Comparison of ENCODE assay signal across 8 cellular contexts in the genomic region with DNA sequence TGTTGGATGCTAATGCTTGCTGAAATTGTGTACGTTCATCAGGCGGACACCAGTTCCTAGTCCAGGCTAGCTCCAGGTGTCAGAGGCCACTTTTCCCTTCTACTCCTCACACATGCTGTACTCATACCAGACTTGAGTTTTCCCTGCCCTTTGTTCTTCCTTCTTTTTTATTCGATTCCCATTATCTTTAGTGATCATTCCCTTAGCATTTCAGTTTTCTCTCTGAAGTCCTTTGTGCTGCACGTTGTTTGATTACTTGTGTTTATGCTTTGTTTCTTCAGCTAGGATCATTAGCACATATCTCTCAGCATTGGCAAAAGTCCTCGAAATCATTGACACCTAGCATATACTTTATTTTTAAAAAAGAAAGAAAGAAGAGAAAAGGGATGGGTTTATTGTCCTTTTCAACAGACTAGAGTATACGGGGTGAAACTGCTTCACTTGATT. TPM values are rescaled to one million over a fixed set of nuclear protein-coding genes. Genes with fewer than 3 reads are reported as not detected.
A peak's percentile ranks its signal among the peaks of the same experiment; 100 is the strongest.
DNase-seq lines count a peak whose midpoint lies in the region; ATAC-seq and TF ChIP-seq lines count a peak whose summit lies in the region.

No MANE protein-coding gene starts in this region.

- peak overlapping the region; percentile 96 for H3K27ac Mint-ChIP-seq in activated CD4-positive, alpha-beta memory T cell treated with anti-CD3 and anti-CD28 coated beads, Interleukin-2, amount 10 ng/mL, durations not matched to agents 7 days and 5 days

- peaks cover 12% of the 10 kb centered on the region for H3K27me3 Mint-ChIP-seq in activated T-cell treated with anti-CD3 and anti-CD28 coated beads, Interleukin-2, amount 50 U/mL, for 4 hours (ENCODE audit: low read depth)
- H3K27me3 Mint-ChIP-seq in activated CD4-positive, alpha-beta memory T cell treated with anti-CD3 and anti-CD28 coated beads, Interleukin-2, amount 10 ng/mL, durations not matched to agents 7 days and 5 days = peaks cover 9% of the 10 kb centered on the region

- no peaks in the 10 kb centered on the region for H3K27me3 ChIP-seq in mesenchymal stem cell (ENCODE audit: control insufficient read depth in 1 of 2, insufficient read depth in 1 of 2, low read length in 2 of 2)
- H3K27me3 ChIP-seq in thoracic aorta (replicated peaks; ENCODE audit: insufficient read depth) = no peaks in the 10 kb centered on the region

- H2BK12ac ChIP-seq in mesenchymal stem cell (ENCODE audit: low read length in 2 of 2) = no peak overlapping the region

- CTCF ChIA-PET in activated CD4-positive, alpha-beta memory T cell treated with anti-CD3 and anti-CD28 coated beads, Interleukin-2, amount 10 ng/mL, durations not matched to agents 7 days and 5 days (lab: Charles Lee) = no interaction called here

- peaks cover 39% of the 10 kb centered on the region for H3K36me3 Mint-ChIP-seq in activated T-cell treated with anti-CD3 and anti-CD28 coated beads, Interleukin-2, amount 50 U/mL, for 4 hours (ENCODE audit: insufficient read depth)
- peaks cover 42% of the 10 kb centered on the region for H3K36me3 Mint-ChIP-seq in activated CD4-positive, alpha-beta memory T cell treated with anti-CD3 and anti-CD28 coated beads, Interleukin-2, amount 10 ng/mL, durations not matched to agents 7 days and 5 days (ENCODE audit: low read depth)

- H2BK120ac ChIP-seq in mesenchymal stem cell (ENCODE audit: low read depth, low read length) = no peak overlapping the region

- H3K23ac ChIP-seq in mesenchymal stem cell (ENCODE audit: low read length in 2 of 2) = no peak overlapping the region

- POLR2A ChIA-PET in activated CD4-positive, alpha-beta memory T cell treated with anti-CD3 and anti-CD28 coated beads, Interleukin-2, amount 10 ng/mL, durations not matched to agents 7 days and 5 days (lab: Charles Lee) = interaction anchor here (0.9 kb wide), 1 partner anchor 795 kb away, joined by 4 read pairs; no protein-coding TSS in a partner anchor

- no peak for TF ChIP-seq CTCF in thoracic aorta (IDR thresholded peaks at IDR 0.05)

- no peak overlapping the region for H3K14ac ChIP-seq in mesenchymal stem cell (ENCODE audit: low read length in 2 of 2)

- peak overlapping the region; percentile 100 for H3K4me3 Mint-ChIP-seq in activated T-cell treated with anti-CD3 and anti-CD28 coated beads, Interleukin-2, amount 50 U/mL, for 4 hours
- H3K4me3 Mint-ChIP-seq in activated CD4-positive, alpha-beta memory T cell treated with anti-CD3 and anti-CD28 coated beads, Interleukin-2, amount 10 ng/mL, durations not matched to agents 7 days and 5 days = no peak overlapping the region

- no peak overlapping the region for H4K91ac ChIP-seq in mesenchymal stem cell (ENCODE audit: low read length)

- H2BK15ac ChIP-seq in mesenchymal stem cell (ENCODE audit: low read depth, poor library complexity, severe bottlenecking) = no peak overlapping the region

- H3K4me1 Mint-ChIP-seq in activated T-cell treated with anti-CD3 and anti-CD28 coated beads, Interleukin-2, amount 50 U/mL, for 4 hours (ENCODE audit: low read depth) = peaks cover 20% of the 10 kb centered on the region
- H3K4me1 Mint-ChIP-seq in activated CD4-positive, alpha-beta memory T cell treated with anti-CD3 and anti-CD28 coated beads, Interleukin-2, amount 10 ng/mL, durations not matched to agents 7 days and 5 days = peaks cover 20% of the 10 kb centered on the region

- peak overlapping the region in 1 of 2 experiments; percentile 60 for H3K18ac ChIP-seq in mesenchymal stem cell (ENCODE audit: low read depth in 1 of 2, low read length in 2 of 2)

- peak overlapping the region; percentile 89 for H2AFZ ChIP-seq in mesenchymal stem cell (ENCODE audit: low read depth, low read length)

- peaks cover 3 to 31% of the 10 kb centered on the region in 2 experiments for H3K36me3 ChIP-seq in mesenchymal stem cell (ENCODE audit: control insufficient read depth in 1 of 2, insufficient read depth in 2 of 2, low read depth in 1 of 2, low read length in 2 of 2)
- H3K36me3 ChIP-seq in thoracic aorta = peaks cover 8% of the 10 kb centered on the region

- no peaks in the 10 kb centered on the region for H3K9me3 ChIP-seq in mesenchymal stem cell (ENCODE audit: control insufficient read depth, low read length)
- no peaks in the 10 kb centered on the region for H3K9me3 ChIP-seq in thoracic aorta

- 75% methylated on average over 3 of the region's 6 CpGs for WGBS in mesenchymal stem cell

- H3K4me1 ChIP-seq in mesenchymal stem cell (ENCODE audit: control insufficient read depth, insufficient read depth, low read depth, low read length) (peaks cover 3% of the 10 kb centered on the region), thoracic aorta (ENCODE audit: control insufficient read depth in 1 of 2, low read depth in 2 of 2) (peaks cover 2 to 11% of the 10 kb centered on the region in 2 donors)

- H2BK5ac ChIP-seq in mesenchymal stem cell (ENCODE audit: low read depth, low read length, poor library complexity, severe bottlenecking) = no peak overlapping the region

- H3K4me3 ChIP-seq in mesenchymal stem cell (ENCODE audit: insufficient read depth in 1 of 2, low read depth in 1 of 2, low read length in 2 of 2) = no peak overlapping the region
- H3K4me3 ChIP-seq in thoracic aorta = peak overlapping the region; percentile 98

- no peak overlapping the region for H2AK5ac ChIP-seq in mesenchymal stem cell (ENCODE audit: low read length, severe bottlenecking)

- no peak for ATAC-seq in activated T-cell treated with anti-CD3 and anti-CD28 coated beads, Interleukin-2, amount 50 U/mL, for 4 hours
- ATAC-seq in thoracic aorta (ENCODE audit: insufficient number of reproducible peaks, low FRiP score, low read depth) (no peak), HG02973 (IDR thresholded peaks at IDR 0.05; ENCODE audit: unreplicated experiment) (no peak), HG02588 (IDR thresholded peaks at IDR 0.05; ENCODE audit: unreplicated experiment) (no peak)

- H3K27ac ChIP-seq in mesenchymal stem cell (ENCODE audit: low read length, poor library complexity, severe bottlenecking) (no peak overlapping the region), thoracic aorta (peak overlapping the region in 1 of 2 donors; percentile 87)

- H4K8ac ChIP-seq in mesenchymal stem cell (ENCODE audit: low read length) = peak overlapping the region; percentile 94

- peaks cover 3% of the 10 kb centered on the region for H3K79me1 ChIP-seq in mesenchymal stem cell (replicated peaks; ENCODE audit: low read length, poor library complexity, severe bottlenecking)

- peak overlapping the region in 1 of 2 experiments; percentile 13 for H3K4ac ChIP-seq in mesenchymal stem cell (ENCODE audit: low read depth in 1 of 2, low read length in 2 of 2)

- H3K9me3 Mint-ChIP-seq in activated T-cell treated with anti-CD3 and anti-CD28 coated beads, Interleukin-2, amount 50 U/mL, for 4 hours = peaks cover 4% of the 10 kb centered on the region
- H3K9me3 Mint-ChIP-seq in activated CD4-positive, alpha-beta memory T cell treated with anti-CD3 and anti-CD28 coated beads, Interleukin-2, amount 10 ng/mL, durations not matched to agents 7 days and 5 days = peaks cover 6% of the 10 kb centered on the region

- H3K4me2 ChIP-seq in mesenchymal stem cell (ENCODE audit: low read length, poor library complexity, severe bottlenecking) = no peak overlapping the region

- H3K9ac ChIP-seq in mesenchymal stem cell (ENCODE audit: low read length) = no peak overlapping the region

- DNase-seq in activated T-cell treated with anti-CD3 and anti-CD28 coated beads, Interleukin-2, amount 50 U/mL, for 4 hours = no peak
- DNase-seq in activated T-cell treated with anti-CD3 and anti-CD28 coated beads, Interleukin-2, amount 50 U/mL, for 1 hour = no peak
- DNase-seq in activated CD4-positive, alpha-beta memory T cell treated with anti-CD3 and anti-CD28 coated beads, Interleukin-2, amount 10 ng/mL, durations not matched to agents 7 days and 5 days = no peak
- DNase-seq in mesenchymal stem cell = no peak
- no peak for DNase-seq in thoracic aorta (ENCODE audit: low spot score)
- no peak for DNase-seq in mucosa of gallbladder (ENCODE audit: low spot score)

RNA-seq across cellular contexts. Expression of gene COX7C, which starts 0.4 kb away (rescaled TPM):
- total RNA-seq in activated T-cell treated with anti-CD3 and anti-CD28 coated beads, Interleukin-2, amount 50 U/mL, for 4 hours = 100 to 1,000 TPM; 550 to 585 (median 579) TPM
- 100 to 1,000 TPM; 444 to 453 TPM for total RNA-seq in activated CD4-positive, alpha-beta memory T cell treated with anti-CD3 and anti-CD28 coated beads, Interleukin-2, amount 10 ng/mL, durations not matched to agents 7 days and 5 days
- polyA plus RNA-seq in mesenchymal stem cell (2013, experiment 1 of 2) = 1,089 TPM
- polyA plus RNA-seq in mesenchymal stem cell (2013, experiment 2 of 2) = 1,129 TPM
- total RNA-seq in thoracic aorta (100 to 1,000 TPM; 226 to 240 TPM), mucosa of gallbladder (644 TPM)
